In genomic region chr6:42204768-42205282, GRCh38 we compare ENCODE assay signal across 29 cellular contexts. TPM values are rescaled to one million over a fixed set of nuclear protein-coding genes. Genes with fewer than 3 reads are reported as not detected.
"Had no signal": no experiment of that assay in that cellular context is flagged by ENCODE, and none has a peak within 500 bp of the region (broad histone marks: within the 10 kb centered on the region; RNA-seq: fewer than 3 reads in every experiment).

No MANE protein-coding gene starts in this region.

- H3K9ac ChIP-seq: parathyroid adenoma had no signal

- H3K27ac ChIP-seq: dorsolateral prefrontal cortex, gastrocnemius medialis, parathyroid adenoma, thoracic aorta, vagina, VCaP had no signal

- H3K9me3 Mint-ChIP-seq: activated CD4-positive, alpha-beta T cell treated with anti-CD3 and anti-CD28 coated beads, Interleukin-2, amount 10 ng/mL, durations not matched to agents 7 days and 5 days; T-helper 2 cell treated with Interferon-gamma antibody and Interleukin-4, amounts not matched to agents 5 μg/mL and 100 μg/mL, for 36 hours had no signal

- H3K27me3 Mint-ChIP-seq: activated CD4-positive, alpha-beta T cell treated with anti-CD3 and anti-CD28 coated beads, Interleukin-2, amount 10 ng/mL, durations not matched to agents 7 days and 5 days; activated naive CD8-positive, alpha-beta T cell treated with anti-CD3 and anti-CD28 coated beads for 36 hours; activated T-cell treated with anti-CD3 and anti-CD28 coated beads, Interleukin-2, amount 50 U/mL, for 24 hours; activated T-helper 17 cell treated with anti-CD3 and anti-CD28 coated beads, Interleukin-2, amount 50 U/mL, for 72 hours; effector memory CD8-positive, alpha-beta T cell; naive B cell; stimulated activated naive B cell treated with anti-CD40 and anti-IgM and Interleukin-4, amounts not matched to agents 10 μg/mL and 1 μg/mL and 100 μg/mL, for 72 hours; type B pancreatic cell had no signal

- DNase-seq: activated CD4-positive, alpha-beta T cell treated with anti-CD3 and anti-CD28 coated beads, Interleukin-2, amount 10 ng/mL, durations not matched to agents 7 days and 5 days; activated CD8-positive, alpha-beta T cell treated with anti-CD3 and anti-CD28 coated beads, Interleukin-2, amount 10 ng/mL, durations not matched to agents 7 days and 5 days; activated naive CD8-positive, alpha-beta T cell treated with anti-CD3 and anti-CD28 coated beads for 36 hours; activated T-cell treated with anti-CD3 and anti-CD28 coated beads, Interleukin-2, amount 50 U/mL, for 24 hours; central memory CD4-positive, alpha-beta T cell; dorsolateral prefrontal cortex; effector memory CD8-positive, alpha-beta T cell; esophagus squamous epithelium; gastrocnemius medialis; mesendoderm; naive B cell; nucleus accumbens; stimulated activated CD4-positive, alpha-beta T cell treated with anti-CD3 and anti-CD28 coated beads, Interleukin-15, amount 100 ng/mL, for 24 hours; stimulated activated naive B cell treated with anti-CD40 and anti-IgM and Interleukin-4, amounts not matched to agents 10 μg/mL and 1 μg/mL and 100 μg/mL, for 72 hours had no signal

- ATAC-seq: activated CD4-positive, CD25-positive, alpha-beta regulatory T cell treated with anti-CD3 and anti-CD28 coated beads, Interleukin-2, amount 50 U/mL, for 24 hours; activated CD8-positive, alpha-beta T cell treated with anti-CD3 and anti-CD28 coated beads, Interleukin-2, amount 10 ng/mL, durations not matched to agents 7 days and 5 days; activated T-helper 17 cell treated with anti-CD3 and anti-CD28 coated beads, Interleukin-2, amount 50 U/mL, for 72 hours; effector memory CD8-positive, alpha-beta T cell; gastrocnemius medialis; sciatic nerve; stimulated activated naive B cell treated with anti-CD40 and anti-IgM and Interleukin-4, amounts not matched to agents 10 μg/mL and 1 μg/mL and 100 μg/mL, for 72 hours had no signal

- H3K27me3 ChIP-seq: dorsolateral prefrontal cortex, esophagus squamous epithelium, gastrocnemius medialis, vagina had no signal

- H3K4me3 Mint-ChIP-seq: activated CD4-positive, alpha-beta T cell treated with anti-CD3 and anti-CD28 coated beads, Interleukin-2, amount 10 ng/mL, durations not matched to agents 7 days and 5 days; activated CD8-positive, alpha-beta T cell treated with anti-CD3 and anti-CD28 coated beads, Interleukin-2, amount 10 ng/mL, durations not matched to agents 7 days and 5 days; activated naive CD8-positive, alpha-beta T cell treated with anti-CD3 and anti-CD28 coated beads for 36 hours; activated T-cell treated with anti-CD3 and anti-CD28 coated beads, Interleukin-2, amount 50 U/mL, for 24 hours; activated T-helper 17 cell treated with anti-CD3 and anti-CD28 coated beads, Interleukin-2, amount 50 U/mL, for 72 hours; effector memory CD8-positive, alpha-beta T cell; naive B cell; stimulated activated naive B cell treated with anti-CD40 and anti-IgM and Interleukin-4, amounts not matched to agents 10 μg/mL and 1 μg/mL and 100 μg/mL, for 72 hours; T-helper 2 cell treated with Interferon-gamma antibody and Interleukin-4, amounts not matched to agents 5 μg/mL and 100 μg/mL, for 36 hours; type B pancreatic cell had no signal

- H3K9me3 ChIP-seq: esophagus squamous epithelium, gastrocnemius medialis, thoracic aorta, vagina had no signal

- H3K27ac Mint-ChIP-seq: activated CD4-positive, alpha-beta T cell treated with anti-CD3 and anti-CD28 coated beads, Interleukin-2, amount 10 ng/mL, durations not matched to agents 7 days and 5 days; activated CD8-positive, alpha-beta T cell treated with anti-CD3 and anti-CD28 coated beads, Interleukin-2, amount 10 ng/mL, durations not matched to agents 7 days and 5 days; activated naive CD8-positive, alpha-beta T cell treated with anti-CD3 and anti-CD28 coated beads for 36 hours; activated T-cell treated with anti-CD3 and anti-CD28 coated beads, Interleukin-2, amount 50 U/mL, for 24 hours; activated T-helper 17 cell treated with anti-CD3 and anti-CD28 coated beads, Interleukin-2, amount 50 U/mL, for 72 hours; naive B cell; stimulated activated naive B cell treated with anti-CD40 and anti-IgM and Interleukin-4, amounts not matched to agents 10 μg/mL and 1 μg/mL and 100 μg/mL, for 72 hours; T-helper 2 cell treated with Interferon-gamma antibody and Interleukin-4, amounts not matched to agents 5 μg/mL and 100 μg/mL, for 36 hours; type B pancreatic cell had no signal

- H2AFZ ChIP-seq: parathyroid adenoma had no signal

- FAIRE-seq: astrocyte, colon, islet of Langerhans, small intestine had no signal

- H3K4me1 ChIP-seq: gastrocnemius medialis, parathyroid adenoma had no signal

- H3K4me3 ChIP-seq: dorsolateral prefrontal cortex, esophagus squamous epithelium, gastrocnemius medialis, thoracic aorta, vagina had no signal

- H3K79me2 ChIP-seq: parathyroid adenoma had no signal

RNA-seq across cellular contexts. Expression of gene GUCA1B, which starts 10.1 kb away (rescaled TPM):
- total RNA-seq: vagina had no signal

RNA-seq across cellular contexts. Expression of gene GUCA1A, which starts 31.7 kb away (rescaled TPM):
- total RNA-seq: activated CD4-positive, alpha-beta T cell treated with anti-CD3 and anti-CD28 coated beads, Interleukin-2, amount 10 ng/mL, durations not matched to agents 7 days and 5 days; activated CD8-positive, alpha-beta T cell treated with anti-CD3 and anti-CD28 coated beads, Interleukin-2, amount 10 ng/mL, durations not matched to agents 7 days and 5 days; esophagus squamous epithelium; gastrocnemius medialis; lower leg skin; mucosa of gallbladder; sciatic nerve; thoracic aorta; vagina had no signal
